In the genomic region with DNA sequence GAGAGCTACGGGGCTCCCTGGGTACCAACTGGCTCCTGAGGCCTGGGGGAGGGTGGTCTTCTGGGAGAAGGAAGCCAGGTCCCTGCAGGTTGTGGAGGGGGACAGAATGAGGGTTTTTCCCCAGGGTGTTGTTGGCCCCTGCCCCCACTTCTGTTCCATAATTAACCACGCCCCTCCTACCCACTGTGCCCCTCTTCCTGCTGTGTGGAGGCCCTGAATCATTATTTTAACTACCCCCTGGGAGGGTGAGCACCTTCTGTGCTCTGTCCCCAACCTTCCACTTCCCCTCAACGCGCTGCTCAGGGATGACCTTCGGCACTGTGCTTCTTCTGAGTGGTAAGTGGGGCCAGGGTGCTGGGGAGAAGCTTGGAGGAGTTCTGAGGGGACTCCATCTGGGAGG, we compare ENCODE assay signal across 1 cellular context.
A peak's percentile ranks its signal among the peaks of the same experiment; 100 is the strongest.
TF ChIP-seq lines count a peak whose summit lies in the region.

A gene (plus strand): TSS at position 280 of the 400 bp plus-strand sequence. CDS start 26 bp downstream, at position 306.

TF ChIP-seq in GM12878, 131 proteins besides CTCF, POLR2A, EP300 and RAD21:
- TF ChIP-seq IKZF2 (IDR thresholded peaks at IDR 0.05) (peak in 1 of 2 experiments; percentile 40; a peak in 2 of 4 replicates), KDM1A (IDR thresholded peaks at IDR 0.05; ENCODE audit: borderline replicate concordance) (no peak), TCF12 (IDR thresholded peaks at IDR 0.05; ENCODE audit: low read depth, low read length) (no peak), NR2C2 (IDR thresholded peaks at IDR 0.05; ENCODE audit: borderline replicate concordance, control insufficient read depth, insufficient read length, low read depth) (no peak), MTA2 (IDR thresholded peaks at IDR 0.05; ENCODE audit: low read depth) (0 out of 2 replicates have a peak, but pooled peaks have one; percentile 34), JUND (IDR thresholded peaks at IDR 0.05; ENCODE audit: low read depth, low read length) (no peak), SIX5 (IDR thresholded peaks at IDR 0.05; ENCODE audit: low read depth, low read length, severe bottlenecking) (no peak), PAX8 (IDR thresholded peaks at IDR 0.05) (no peak), TARDBP (IDR thresholded peaks at IDR 0.05; ENCODE audit: borderline replicate concordance) (no peak), FOXK2 (IDR thresholded peaks at IDR 0.05) (no peak), SUPT20H (IDR thresholded peaks at IDR 0.05; ENCODE audit: borderline replicate concordance, control insufficient read depth, low read depth, low read length) (no peak), BACH1 (IDR thresholded peaks at IDR 0.05; ENCODE audit: borderline replicate concordance) (no peak), ATF7 (IDR thresholded peaks at IDR 0.05; ENCODE audit: low read depth) (no peak), GATAD2B (conservative IDR thresholded peaks at IDR 0.05; ENCODE audit: low read depth) (no peak), DPF2 (IDR thresholded peaks at IDR 0.05) (no peak), CREB1 (IDR thresholded peaks at IDR 0.05; ENCODE audit: low read depth) (no peak), POLR2AphosphoS5 (IDR thresholded peaks at IDR 0.05; ENCODE audit: low read length) (no peak)
- TF ChIP-seq, protein P1, sequence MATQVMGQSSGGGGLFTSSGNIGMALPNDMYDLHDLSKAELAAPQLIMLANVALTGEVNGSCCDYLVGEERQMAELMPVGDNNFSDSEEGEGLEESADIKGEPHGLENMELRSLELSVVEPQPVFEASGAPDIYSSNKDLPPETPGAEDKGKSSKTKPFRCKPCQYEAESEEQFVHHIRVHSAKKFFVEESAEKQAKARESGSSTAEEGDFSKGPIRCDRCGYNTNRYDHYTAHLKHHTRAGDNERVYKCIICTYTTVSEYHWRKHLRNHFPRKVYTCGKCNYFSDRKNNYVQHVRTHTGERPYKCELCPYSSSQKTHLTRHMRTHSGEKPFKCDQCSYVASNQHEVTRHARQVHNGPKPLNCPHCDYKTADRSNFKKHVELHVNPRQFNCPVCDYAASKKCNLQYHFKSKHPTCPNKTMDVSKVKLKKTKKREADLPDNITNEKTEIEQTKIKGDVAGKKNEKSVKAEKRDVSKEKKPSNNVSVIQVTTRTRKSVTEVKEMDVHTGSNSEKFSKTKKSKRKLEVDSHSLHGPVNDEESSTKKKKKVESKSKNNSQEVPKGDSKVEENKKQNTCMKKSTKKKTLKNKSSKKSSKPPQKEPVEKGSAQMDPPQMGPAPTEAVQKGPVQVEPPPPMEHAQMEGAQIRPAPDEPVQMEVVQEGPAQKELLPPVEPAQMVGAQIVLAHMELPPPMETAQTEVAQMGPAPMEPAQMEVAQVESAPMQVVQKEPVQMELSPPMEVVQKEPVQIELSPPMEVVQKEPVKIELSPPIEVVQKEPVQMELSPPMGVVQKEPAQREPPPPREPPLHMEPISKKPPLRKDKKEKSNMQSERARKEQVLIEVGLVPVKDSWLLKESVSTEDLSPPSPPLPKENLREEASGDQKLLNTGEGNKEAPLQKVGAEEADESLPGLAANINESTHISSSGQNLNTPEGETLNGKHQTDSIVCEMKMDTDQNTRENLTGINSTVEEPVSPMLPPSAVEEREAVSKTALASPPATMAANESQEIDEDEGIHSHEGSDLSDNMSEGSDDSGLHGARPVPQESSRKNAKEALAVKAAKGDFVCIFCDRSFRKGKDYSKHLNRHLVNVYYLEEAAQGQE (IDR thresholded peaks at IDR 0.05; ENCODE audit: low read depth, low read length): no peak
- TF ChIP-seq, protein P2, sequence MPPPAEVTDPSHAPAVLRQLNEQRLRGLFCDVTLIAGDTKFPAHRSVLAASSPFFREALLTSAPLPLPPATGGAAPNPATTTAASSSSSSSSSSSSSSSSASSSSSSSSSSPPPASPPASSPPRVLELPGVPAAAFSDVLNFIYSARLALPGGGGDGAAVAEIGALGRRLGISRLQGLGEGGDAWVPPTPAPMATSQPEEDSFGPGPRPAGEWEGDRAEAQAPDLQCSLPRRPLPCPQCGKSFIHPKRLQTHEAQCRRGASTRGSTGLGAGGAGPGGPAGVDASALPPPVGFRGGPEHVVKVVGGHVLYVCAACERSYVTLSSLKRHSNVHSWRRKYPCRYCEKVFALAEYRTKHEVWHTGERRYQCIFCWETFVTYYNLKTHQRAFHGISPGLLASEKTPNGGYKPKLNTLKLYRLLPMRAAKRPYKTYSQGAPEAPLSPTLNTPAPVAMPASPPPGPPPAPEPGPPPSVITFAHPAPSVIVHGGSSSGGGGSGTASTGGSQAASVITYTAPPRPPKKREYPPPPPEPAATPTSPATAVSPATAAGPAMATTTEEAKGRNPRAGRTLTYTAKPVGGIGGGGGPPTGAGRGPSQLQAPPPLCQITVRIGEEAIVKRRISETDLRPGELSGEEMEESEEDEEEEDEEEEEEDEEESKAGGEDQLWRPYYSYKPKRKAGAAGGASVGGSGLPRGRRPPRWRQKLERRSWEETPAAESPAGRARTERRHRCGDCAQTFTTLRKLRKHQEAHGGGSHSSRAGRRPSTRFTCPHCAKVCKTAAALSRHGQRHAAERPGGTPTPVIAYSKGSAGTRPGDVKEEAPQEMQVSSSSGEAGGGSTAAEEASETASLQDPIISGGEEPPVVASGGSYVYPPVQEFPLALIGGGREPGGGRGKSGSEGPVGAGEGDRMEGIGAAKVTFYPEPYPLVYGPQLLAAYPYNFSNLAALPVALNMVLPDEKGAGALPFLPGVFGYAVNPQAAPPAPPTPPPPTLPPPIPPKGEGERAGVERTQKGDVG (CRISPR knock-in tag; IDR thresholded peaks at IDR 0.05): no peak
- TF ChIP-seq, protein P3, sequence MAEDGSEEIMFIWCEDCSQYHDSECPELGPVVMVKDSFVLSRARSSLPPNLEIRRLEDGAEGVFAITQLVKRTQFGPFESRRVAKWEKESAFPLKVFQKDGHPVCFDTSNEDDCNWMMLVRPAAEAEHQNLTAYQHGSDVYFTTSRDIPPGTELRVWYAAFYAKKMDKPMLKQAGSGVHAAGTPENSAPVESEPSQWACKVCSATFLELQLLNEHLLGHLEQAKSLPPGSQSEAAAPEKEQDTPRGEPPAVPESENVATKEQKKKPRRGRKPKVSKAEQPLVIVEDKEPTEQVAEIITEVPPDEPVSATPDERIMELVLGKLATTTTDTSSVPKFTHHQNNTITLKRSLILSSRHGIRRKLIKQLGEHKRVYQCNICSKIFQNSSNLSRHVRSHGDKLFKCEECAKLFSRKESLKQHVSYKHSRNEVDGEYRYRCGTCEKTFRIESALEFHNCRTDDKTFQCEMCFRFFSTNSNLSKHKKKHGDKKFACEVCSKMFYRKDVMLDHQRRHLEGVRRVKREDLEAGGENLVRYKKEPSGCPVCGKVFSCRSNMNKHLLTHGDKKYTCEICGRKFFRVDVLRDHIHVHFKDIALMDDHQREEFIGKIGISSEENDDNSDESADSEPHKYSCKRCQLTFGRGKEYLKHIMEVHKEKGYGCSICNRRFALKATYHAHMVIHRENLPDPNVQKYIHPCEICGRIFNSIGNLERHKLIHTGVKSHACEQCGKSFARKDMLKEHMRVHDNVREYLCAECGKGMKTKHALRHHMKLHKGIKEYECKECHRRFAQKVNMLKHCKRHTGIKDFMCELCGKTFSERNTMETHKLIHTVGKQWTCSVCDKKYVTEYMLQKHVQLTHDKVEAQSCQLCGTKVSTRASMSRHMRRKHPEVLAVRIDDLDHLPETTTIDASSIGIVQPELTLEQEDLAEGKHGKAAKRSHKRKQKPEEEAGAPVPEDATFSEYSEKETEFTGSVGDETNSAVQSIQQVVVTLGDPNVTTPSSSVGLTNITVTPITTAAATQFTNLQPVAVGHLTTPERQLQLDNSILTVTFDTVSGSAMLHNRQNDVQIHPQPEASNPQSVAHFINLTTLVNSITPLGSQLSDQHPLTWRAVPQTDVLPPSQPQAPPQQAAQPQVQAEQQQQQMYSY (CRISPR knock-in tag; IDR thresholded peaks at IDR 0.05): no peak
- TF ChIP-seq, protein P4, sequence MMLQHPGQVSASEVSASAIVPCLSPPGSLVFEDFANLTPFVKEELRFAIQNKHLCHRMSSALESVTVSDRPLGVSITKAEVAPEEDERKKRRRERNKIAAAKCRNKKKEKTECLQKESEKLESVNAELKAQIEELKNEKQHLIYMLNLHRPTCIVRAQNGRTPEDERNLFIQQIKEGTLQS (IDR thresholded peaks at IDR 0.05; ENCODE audit: borderline replicate concordance, extremely low read depth, low read depth, low read length): no peak
- TF ChIP-seq, protein P5, sequence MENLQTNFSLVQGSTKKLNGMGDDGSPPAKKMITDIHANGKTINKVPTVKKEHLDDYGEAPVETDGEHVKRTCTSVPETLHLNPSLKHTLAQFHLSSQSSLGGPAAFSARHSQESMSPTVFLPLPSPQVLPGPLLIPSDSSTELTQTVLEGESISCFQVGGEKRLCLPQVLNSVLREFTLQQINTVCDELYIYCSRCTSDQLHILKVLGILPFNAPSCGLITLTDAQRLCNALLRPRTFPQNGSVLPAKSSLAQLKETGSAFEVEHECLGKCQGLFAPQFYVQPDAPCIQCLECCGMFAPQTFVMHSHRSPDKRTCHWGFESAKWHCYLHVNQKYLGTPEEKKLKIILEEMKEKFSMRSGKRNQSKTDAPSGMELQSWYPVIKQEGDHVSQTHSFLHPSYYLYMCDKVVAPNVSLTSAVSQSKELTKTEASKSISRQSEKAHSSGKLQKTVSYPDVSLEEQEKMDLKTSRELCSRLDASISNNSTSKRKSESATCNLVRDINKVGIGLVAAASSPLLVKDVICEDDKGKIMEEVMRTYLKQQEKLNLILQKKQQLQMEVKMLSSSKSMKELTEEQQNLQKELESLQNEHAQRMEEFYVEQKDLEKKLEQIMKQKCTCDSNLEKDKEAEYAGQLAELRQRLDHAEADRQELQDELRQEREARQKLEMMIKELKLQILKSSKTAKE (IDR thresholded peaks at IDR 0.05; ENCODE audit: low read depth, poor library complexity, severe bottlenecking): no peak
- TF ChIP-seq, protein P6, sequence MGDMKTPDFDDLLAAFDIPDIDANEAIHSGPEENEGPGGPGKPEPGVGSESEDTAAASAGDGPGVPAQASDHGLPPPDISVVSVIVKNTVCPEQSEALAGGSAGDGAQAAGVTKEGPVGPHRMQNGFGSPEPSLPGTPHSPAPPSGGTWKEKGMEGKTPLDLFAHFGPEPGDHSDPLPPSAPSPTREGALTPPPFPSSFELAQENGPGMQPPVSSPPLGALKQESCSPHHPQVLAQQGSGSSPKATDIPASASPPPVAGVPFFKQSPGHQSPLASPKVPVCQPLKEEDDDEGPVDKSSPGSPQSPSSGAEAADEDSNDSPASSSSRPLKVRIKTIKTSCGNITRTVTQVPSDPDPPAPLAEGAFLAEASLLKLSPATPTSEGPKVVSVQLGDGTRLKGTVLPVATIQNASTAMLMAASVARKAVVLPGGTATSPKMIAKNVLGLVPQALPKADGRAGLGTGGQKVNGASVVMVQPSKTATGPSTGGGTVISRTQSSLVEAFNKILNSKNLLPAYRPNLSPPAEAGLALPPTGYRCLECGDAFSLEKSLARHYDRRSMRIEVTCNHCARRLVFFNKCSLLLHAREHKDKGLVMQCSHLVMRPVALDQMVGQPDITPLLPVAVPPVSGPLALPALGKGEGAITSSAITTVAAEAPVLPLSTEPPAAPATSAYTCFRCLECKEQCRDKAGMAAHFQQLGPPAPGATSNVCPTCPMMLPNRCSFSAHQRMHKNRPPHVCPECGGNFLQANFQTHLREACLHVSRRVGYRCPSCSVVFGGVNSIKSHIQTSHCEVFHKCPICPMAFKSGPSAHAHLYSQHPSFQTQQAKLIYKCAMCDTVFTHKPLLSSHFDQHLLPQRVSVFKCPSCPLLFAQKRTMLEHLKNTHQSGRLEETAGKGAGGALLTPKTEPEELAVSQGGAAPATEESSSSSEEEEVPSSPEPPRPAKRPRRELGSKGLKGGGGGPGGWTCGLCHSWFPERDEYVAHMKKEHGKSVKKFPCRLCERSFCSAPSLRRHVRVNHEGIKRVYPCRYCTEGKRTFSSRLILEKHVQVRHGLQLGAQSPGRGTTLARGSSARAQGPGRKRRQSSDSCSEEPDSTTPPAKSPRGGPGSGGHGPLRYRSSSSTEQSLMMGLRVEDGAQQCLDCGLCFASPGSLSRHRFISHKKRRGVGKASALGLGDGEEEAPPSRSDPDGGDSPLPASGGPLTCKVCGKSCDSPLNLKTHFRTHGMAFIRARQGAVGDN (IDR thresholded peaks at IDR 0.05): 0 out of 2 replicates have a peak, but pooled peaks have one; percentile 36
- TF ChIP-seq, protein P7, sequence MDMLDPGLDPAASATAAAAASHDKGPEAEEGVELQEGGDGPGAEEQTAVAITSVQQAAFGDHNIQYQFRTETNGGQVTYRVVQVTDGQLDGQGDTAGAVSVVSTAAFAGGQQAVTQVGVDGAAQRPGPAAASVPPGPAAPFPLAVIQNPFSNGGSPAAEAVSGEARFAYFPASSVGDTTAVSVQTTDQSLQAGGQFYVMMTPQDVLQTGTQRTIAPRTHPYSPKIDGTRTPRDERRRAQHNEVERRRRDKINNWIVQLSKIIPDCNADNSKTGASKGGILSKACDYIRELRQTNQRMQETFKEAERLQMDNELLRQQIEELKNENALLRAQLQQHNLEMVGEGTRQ (IDR thresholded peaks at IDR 0.05; ENCODE audit: borderline replicate concordance, low read depth, low read length): no peak
TF ChIP-seq in GM12878: peak in this region for 3.
